ENCODE assay signal across 1 cellular context in genomic region chr17:74971842-74972106, GRCh38.
TF ChIP-seq lines count a peak whose summit lies in the region.

No MANE protein-coding gene starts in this region.

TF ChIP-seq in HepG2, 621 proteins besides CTCF, POLR2A, EP300 and RAD21 (continues in another document):
- no peak for TF ChIP-seq WIZ (CRISPR knock-in tag; IDR thresholded peaks at IDR 0.05)
- TF ChIP-seq ZNF546 (CRISPR knock-in tag; conservative IDR thresholded peaks at IDR 0.05): no peak
- peak; percentile 33; the same call in 1 of the 2 replicates for TF ChIP-seq YEATS4 (CRISPR knock-in tag; IDR thresholded peaks at IDR 0.05; ENCODE audit: borderline replicate concordance)
- TF ChIP-seq ZNF547 (CRISPR knock-in tag; IDR thresholded peaks at IDR 0.05): peak; percentile 70; the same call in 1 of the 2 replicates
- TF ChIP-seq MATR3 (CRISPR knock-in tag; IDR thresholded peaks at IDR 0.05): no peak
- no peak for TF ChIP-seq FOXP1 (IDR thresholded peaks at IDR 0.05)
- no peak for TF ChIP-seq FOXP1 (CRISPR knock-in tag; IDR thresholded peaks at IDR 0.05)
- peak; percentile 21; the same call in 1 of the 2 replicates for TF ChIP-seq HMG20B (CRISPR knock-in tag; conservative IDR thresholded peaks at IDR 0.05)
- TF ChIP-seq ZNF687 (CRISPR knock-in tag; IDR thresholded peaks at IDR 0.05): peak; percentile 87
- no peak for TF ChIP-seq ZNF792 (CRISPR knock-in tag; IDR thresholded peaks at IDR 0.05)
- 0 out of 2 replicates have a peak, but pooled peaks have one; percentile 6 for TF ChIP-seq ZNF766 (CRISPR knock-in tag; IDR thresholded peaks at IDR 0.05; ENCODE audit: borderline replicate concordance)
- TF ChIP-seq ZNF580 (CRISPR knock-in tag; IDR thresholded peaks at IDR 0.05; ENCODE audit: borderline replicate concordance, low read depth): no peak
- TF ChIP-seq HNF4G (IDR thresholded peaks at IDR 0.05; ENCODE audit: borderline replicate concordance, low read depth, low read length): no peak
- 0 out of 2 replicates have a peak, but pooled peaks have one; percentile 14 for TF ChIP-seq HNF4G (CRISPR knock-in tag; IDR thresholded peaks at IDR 0.05; ENCODE audit: borderline replicate concordance, low read depth)
- 0 out of 2 replicates have a peak, but pooled peaks have one; percentile 51 for TF ChIP-seq ZNF749 (CRISPR knock-in tag; IDR thresholded peaks at IDR 0.05; ENCODE audit: borderline replicate concordance)
- peak; percentile 90 for TF ChIP-seq ZFX (CRISPR knock-in tag; IDR thresholded peaks at IDR 0.05; ENCODE audit: low read depth)
- no peak for TF ChIP-seq ZNF629 (CRISPR knock-in tag; conservative IDR thresholded peaks at IDR 0.05)
- no peak for TF ChIP-seq ZNF768 (CRISPR knock-in tag; IDR thresholded peaks at IDR 0.05)
- no peak for TF ChIP-seq GZF1 (CRISPR knock-in tag; IDR thresholded peaks at IDR 0.05)
- no peak for TF ChIP-seq ZNF574 (CRISPR knock-in tag; IDR thresholded peaks at IDR 0.05)
- no peak for TF ChIP-seq ZNF878 (CRISPR knock-in tag; IDR thresholded peaks at IDR 0.05)
- no peak for TF ChIP-seq HNF4A (CRISPR knock-in tag; IDR thresholded peaks at IDR 0.05)
- no peak for TF ChIP-seq ZNF138 (CRISPR knock-in tag; IDR thresholded peaks at IDR 0.05; ENCODE audit: low read depth)
- 0 out of 2 replicates have a peak, but pooled peaks have one; percentile 16 for TF ChIP-seq PRDM10 (CRISPR knock-in tag; IDR thresholded peaks at IDR 0.05; ENCODE audit: low read depth)
- no peak for TF ChIP-seq ETV5 (CRISPR knock-in tag; IDR thresholded peaks at IDR 0.05; ENCODE audit: borderline replicate concordance)
- no peak for TF ChIP-seq RBAK (CRISPR knock-in tag; IDR thresholded peaks at IDR 0.05)
- no peak for TF ChIP-seq TCF7 (IDR thresholded peaks at IDR 0.05; ENCODE audit: low read depth)
- TF ChIP-seq MEF2D (CRISPR knock-in tag; IDR thresholded peaks at IDR 0.05): peak; percentile 40; the same call in 1 of the 2 replicates
- TF ChIP-seq PHB2 (IDR thresholded peaks at IDR 0.05; ENCODE audit: partially characterized antibody): no peak
- no peak for TF ChIP-seq NCOR1 (IDR thresholded peaks at IDR 0.05; ENCODE audit: borderline replicate concordance, low read length)
- no peak for TF ChIP-seq ZSCAN25 (CRISPR knock-in tag; IDR thresholded peaks at IDR 0.05)
- no peak for TF ChIP-seq ZNF280D (CRISPR knock-in tag; IDR thresholded peaks at IDR 0.05)
- TF ChIP-seq MXD4 (CRISPR knock-in tag; IDR thresholded peaks at IDR 0.05): no peak
- no peak for TF ChIP-seq SP4 (CRISPR knock-in tag; IDR thresholded peaks at IDR 0.05)
- no peak for TF ChIP-seq TMF1 (CRISPR knock-in tag; IDR thresholded peaks at IDR 0.05; ENCODE audit: low read depth)
- no peak for TF ChIP-seq CERS6 (CRISPR knock-in tag; IDR thresholded peaks at IDR 0.05)
- TF ChIP-seq E2F5 (CRISPR knock-in tag; conservative IDR thresholded peaks at IDR 0.05): no peak
- no peak for TF ChIP-seq TEF (CRISPR knock-in tag; IDR thresholded peaks at IDR 0.05)
- no peak for TF ChIP-seq ZNF432 (CRISPR knock-in tag; IDR thresholded peaks at IDR 0.05; ENCODE audit: borderline replicate concordance)
- no peak for TF ChIP-seq HIVEP1 (CRISPR knock-in tag; IDR thresholded peaks at IDR 0.05)
- TF ChIP-seq ZNF143 (CRISPR knock-in tag; IDR thresholded peaks at IDR 0.05): no peak
- no peak for TF ChIP-seq RBFOX2 (IDR thresholded peaks at IDR 0.05; ENCODE audit: low read depth, low read length)
- TF ChIP-seq MTF1 (CRISPR knock-in tag; IDR thresholded peaks at IDR 0.05): no peak
- 0 out of 2 replicates have a peak, but pooled peaks have one; percentile 41 for TF ChIP-seq ZNF543 (CRISPR knock-in tag; IDR thresholded peaks at IDR 0.05)
- TF ChIP-seq ZNF350 (CRISPR knock-in tag; IDR thresholded peaks at IDR 0.05; ENCODE audit: borderline replicate concordance, low read depth): no peak
- TF ChIP-seq BCL3 (CRISPR knock-in tag; IDR thresholded peaks at IDR 0.05): no peak
- no peak for TF ChIP-seq ZNF567 (CRISPR knock-in tag; IDR thresholded peaks at IDR 0.05; ENCODE audit: borderline replicate concordance)
- 0 out of 2 replicates have a peak, but pooled peaks have one; percentile 54 for TF ChIP-seq ZSCAN21 (CRISPR knock-in tag; IDR thresholded peaks at IDR 0.05; ENCODE audit: borderline replicate concordance)
- TF ChIP-seq ZNF160 (CRISPR knock-in tag; IDR thresholded peaks at IDR 0.05): 0 out of 2 replicates have a peak, but pooled peaks have one; percentile 40
- TF ChIP-seq ZNF740 (CRISPR knock-in tag; IDR thresholded peaks at IDR 0.05): no peak
